Comparison of ENCODE assay signal across 8 cellular contexts in genomic region chr22:45318558-45319318, GRCh38. TPM values are rescaled to one million over a fixed set of nuclear protein-coding genes. Genes with fewer than 3 reads are reported as not detected.
DNase-seq lines count a peak whose midpoint lies in the region; ATAC-seq and TF ChIP-seq lines count a peak whose summit lies in the region.

No MANE protein-coding gene starts in this region.

- H3K27ac Mint-ChIP-seq in Caco-2 (ENCODE audit: unreplicated experiment): peak overlapping the region; percentile 75

- no peak for DNase-seq in Caco-2
- peak; percentile 58 for DNase-seq in T-helper 9 cell
- no peak for DNase-seq in dorsolateral prefrontal cortex
- DNase-seq in KBM-7: no peak
- no peak for DNase-seq in DMS114 treated with DMSO at 0.1 percent for 48 hours (lab: John Stamatoyannopoulos, UW; ENCODE audit: unreplicated experiment)

- H3K4me1 Mint-ChIP-seq in Caco-2 (ENCODE audit: low read depth, unreplicated experiment): peaks cover 26% of the 10 kb centered on the region

- BruUV-seq in Caco-2 (replicated peaks; lab: Mats Ljungman, UMichigan): no TSS peak

- ATAC-seq in HG03097 (IDR thresholded peaks at IDR 0.05; ENCODE audit: low FRiP score, unreplicated experiment): no peak

- H3K9me3 ChIP-seq in Caco-2 (no peaks in the 10 kb centered on the region), HEK293 (ENCODE audit: control insufficient read depth, insufficient read depth, low read depth, low read length) (no peaks in the 10 kb centered on the region), parathyroid adenoma (ENCODE audit: control insufficient read depth, low read length) (no peaks in the 10 kb centered on the region)

- in situ Hi-C loops in KBM-7 (cut with MboI; ENCODE audit: low pct_unique_long_range_greater_than_20kb, low sequenced_read_pairs): no loop called here

- no peaks in the 10 kb centered on the region for H3K9me3 Mint-ChIP-seq in Caco-2 (ENCODE audit: unreplicated experiment)

- H3K36me3 ChIP-seq in Caco-2 (ENCODE audit: control insufficient read depth, insufficient read depth, low read length) (peaks cover 5% of the 10 kb centered on the region), HEK293 (ENCODE audit: control insufficient read depth in 2 of 2, insufficient read depth in 1 of 2, low read length in 2 of 2) (peaks cover 5 to 21% of the 10 kb centered on the region in 2 experiments; a peak in 2 of 3 replicates), parathyroid adenoma (ENCODE audit: control insufficient read depth, insufficient read depth, low read length) (no peaks in the 10 kb centered on the region)

- intact Hi-C loops in Caco-2 (cut with micrococcal nuclease; ENCODE audit: unreplicated experiment): no loop called here
- intact Hi-C loops in dorsolateral prefrontal cortex (cut with DNase I): no loop called here

- POLR2A ChIA-PET in Caco-2 (lab: Charles Lee): no interaction called here
- POLR2A ChIA-PET in HEK293 (lab: Yijun Ruan, JAX): no interaction called here

- peak overlapping the region; percentile 60; the same call in 1 of the 2 replicates for H3K27ac ChIP-seq in HEK293 (ENCODE audit: extremely low read depth, low read depth, low read length)
- H3K27ac ChIP-seq in dorsolateral prefrontal cortex: peak overlapping the region in 30 of 59 donors; percentile 0 to 84 (median 66)
- H3K27ac ChIP-seq in parathyroid adenoma: peak overlapping the region; percentile 75

- no peak overlapping the region for H3K9ac ChIP-seq in parathyroid adenoma

- H3K4me3 ChIP-seq in Caco-2 (ENCODE audit: low read depth, low read length): no peak overlapping the region
- H3K4me3 ChIP-seq in HEK293 (ENCODE audit: low read depth, low read length): no peak overlapping the region
- peak overlapping the region in 20 of 59 donors; percentile 0 to 35 (median 20) for H3K4me3 ChIP-seq in dorsolateral prefrontal cortex
- no peak overlapping the region for H3K4me3 ChIP-seq in parathyroid adenoma (ENCODE audit: low read depth, low read length)

- no peak overlapping the region for H3K4me3 Mint-ChIP-seq in Caco-2 (ENCODE audit: unreplicated experiment)

- peaks cover 51% of the 10 kb centered on the region for H3K36me3 Mint-ChIP-seq in Caco-2 (ENCODE audit: insufficient read depth, unreplicated experiment)

- peaks cover 43% of the 10 kb centered on the region for H3K4me1 ChIP-seq in Caco-2
- H3K4me1 ChIP-seq in HEK293 (ENCODE audit: control insufficient read depth, insufficient read depth, low read length): peaks cover 26% of the 10 kb centered on the region
- H3K4me1 ChIP-seq in parathyroid adenoma: peaks cover 3% of the 10 kb centered on the region

- TF ChIP-seq CTCF in Caco-2 (IDR thresholded peaks at IDR 0.05; ENCODE audit: insufficient read depth in 1 of 2, low read depth in 1 of 2, low read length in 1 of 2, severe bottlenecking in 1 of 2, unreplicated experiment in 1 of 2) (no peak), HEK293 (tag by site-specific recombination; IDR thresholded peaks at IDR 0.05) (no peak), dorsolateral prefrontal cortex (IDR thresholded peaks at IDR 0.05 in 54 of 56, conservative IDR thresholded peaks at IDR 0.05 in 2 of 56; ENCODE audit: low read depth in 1 of 56, partially characterized antibody in 56 of 56) (no peak), parathyroid adenoma (IDR thresholded peaks at IDR 0.05) (no peak)

- H2AFZ ChIP-seq in parathyroid adenoma: no peak overlapping the region

- H3K79me2 ChIP-seq in parathyroid adenoma: peaks cover 5% of the 10 kb centered on the region

- H3K27me3 ChIP-seq in Caco-2 (replicated peaks; ENCODE audit: control insufficient read depth, insufficient read depth, low read length) (no peaks in the 10 kb centered on the region), dorsolateral prefrontal cortex (no peaks in the 10 kb centered on the region), parathyroid adenoma (ENCODE audit: control insufficient read depth, insufficient read depth, low read length) (no peaks in the 10 kb centered on the region)

- H3K4me2 ChIP-seq in parathyroid adenoma (ENCODE audit: low read length): no peak overlapping the region

- no peaks in the 10 kb centered on the region for H3K27me3 Mint-ChIP-seq in Caco-2 (ENCODE audit: insufficient read depth, unreplicated experiment)

- CTCF ChIA-PET in Caco-2 (lab: Charles Lee) (no interaction called here), HEK293 (lab: Yijun Ruan, JAX) (interaction anchor here (0.6 to 2.1 kb wide), 5 partner anchors 11 to 847 kb away, joined by 3 to 7 read pairs (median 4); no protein-coding TSS in a partner anchor)

TF ChIP-seq in HEK293, 187 proteins besides CTCF, POLR2A, EP300 and RAD21 (continues in another document):
- TF ChIP-seq YY1 (tag by site-specific recombination; IDR thresholded peaks at IDR 0.05): no peak
- TF ChIP-seq RBAK (tag by site-specific recombination; IDR thresholded peaks at IDR 0.05): no peak
- no peak for TF ChIP-seq ZBTB26 (tag by site-specific recombination; optimal IDR thresholded peaks at IDR 0.05)
- no peak for TF ChIP-seq ZNF701 (tag by site-specific recombination; IDR thresholded peaks at IDR 0.05)
- TF ChIP-seq ZNF211 (tag by site-specific recombination; IDR thresholded peaks at IDR 0.05; ENCODE audit: low read depth): no peak
- TF ChIP-seq ZNF596 (tag by site-specific recombination; IDR thresholded peaks at IDR 0.05): no peak
- peak; percentile 8; the same call in 1 of the 2 replicates for TF ChIP-seq ZBTB21 (tag by site-specific recombination; IDR thresholded peaks at IDR 0.05)
- no peak for TF ChIP-seq ZNF677 (tag by site-specific recombination; IDR thresholded peaks at IDR 0.05)
- no peak for TF ChIP-seq ZNF843 (tag by site-specific recombination; IDR thresholded peaks at IDR 0.05)
- TF ChIP-seq OVOL3 (tag by site-specific recombination; IDR thresholded peaks at IDR 0.05): no peak
- TF ChIP-seq ZNF488 (tag by site-specific recombination; IDR thresholded peaks at IDR 0.05): no peak
- TF ChIP-seq ZNF600 (tag by site-specific recombination; IDR thresholded peaks at IDR 0.05): peak; percentile 35; the same call in 1 of the 2 replicates
- TF ChIP-seq ZNF529 (tag by site-specific recombination; IDR thresholded peaks at IDR 0.05; ENCODE audit: insufficient replicate concordance): no peak
- TF ChIP-seq ZNF157 (tag by site-specific recombination; IDR thresholded peaks at IDR 0.05): no peak
- no peak for TF ChIP-seq ZNF2 (tag by site-specific recombination; IDR thresholded peaks at IDR 0.05)
- no peak for TF ChIP-seq ZBTB7A (tag by site-specific recombination; IDR thresholded peaks at IDR 0.05; ENCODE audit: low read depth)
- TF ChIP-seq FEZF1 (tag by site-specific recombination; IDR thresholded peaks at IDR 0.05): peak; percentile 72
- TF ChIP-seq ZNF623 (tag by site-specific recombination; IDR thresholded peaks at IDR 0.05): no peak
- TF ChIP-seq ZNF324 (tag by site-specific recombination; IDR thresholded peaks at IDR 0.05): no peak
- peak; percentile 54; the same call in 1 of the 2 replicates for TF ChIP-seq ATF2 (tag by site-specific recombination; IDR thresholded peaks at IDR 0.05; ENCODE audit: low read depth)
- no peak for TF ChIP-seq ZBTB8A (tag by site-specific recombination; IDR thresholded peaks at IDR 0.05)

RNA-seq across cellular contexts. Expression of gene FAM118A, which starts 9.0 kb away (rescaled TPM):
- total RNA-seq in Caco-2 (2022) (120 and 131 TPM in 2 replicates), dorsolateral prefrontal cortex (100 to 1,000 TPM in 3 of 120 experiments, 10 to 100 TPM in 117; 13.8 to 116 (median 36.6) TPM)

RNA-seq across cellular contexts. Expression of gene UPK3A, which starts 34.0 kb away (rescaled TPM):
- total RNA-seq in Caco-2 (2022): 1.9 and 2.0 TPM in 2 replicates
- 1 to 10 TPM in 2 of 120 experiments, under 1 TPM in 8, not detected in 110; 0.41 to 1.8 (median 0.82) TPM for total RNA-seq in dorsolateral prefrontal cortex
